ENCODE assay signal across 22 cellular contexts in genomic region chr22:45210174-45210573, GRCh38. TPM values are rescaled to one million over a fixed set of nuclear protein-coding genes. Genes with fewer than 3 reads are reported as not detected.
DNase-seq lines count a peak whose midpoint lies in the region; ATAC-seq and TF ChIP-seq lines count a peak whose summit lies in the region.
"Had no signal": no experiment of that assay in that cellular context is flagged by ENCODE, and none has a peak within 500 bp of the region (broad histone marks: within the 10 kb centered on the region; RNA-seq: fewer than 3 reads in every experiment).

No MANE protein-coding gene starts in this region.

- peaks cover 11% of the 10 kb centered on the region for H4K20me1 ChIP-seq in osteoblast (ENCODE audit: insufficient read depth, low read length)

- peaks cover 30% of the 10 kb centered on the region for H3K4me1 ChIP-seq in osteoblast (ENCODE audit: insufficient read depth, low read length)

- H3K9me3 Mint-ChIP-seq in natural killer cell treated with Interleukin-12 subunit alpha and Interleukin-12 subunit beta and Interleukin-15 and Interleukin-18, amount 100 ng/mL, for 72 hours = no peaks in the 10 kb centered on the region
- H3K9me3 Mint-ChIP-seq in natural killer cell = no peaks in the 10 kb centered on the region
- H3K9me3 Mint-ChIP-seq: activated naive CD8-positive, alpha-beta T cell treated with anti-CD3 and anti-CD28 coated beads for 36 hours; activated T-helper 2 cell treated with anti-CD3 and anti-CD28 coated beads, Interferon-gamma antibody, Interleukin-2, Interleukin-4, amounts not matched to agents 10 μg/mL and 5 μg/mL and 100 μg/mL, durations not matched to agents 14 hours and 24 hours and 36 hours; stimulated activated naive CD8-positive, alpha-beta T cell treated with anti-CD3 and anti-CD28 coated beads, Interleukin-15, Interleukin-2, amounts not matched to agents 100 ng/mL and 50 ng/mL, for 24 hours had no signal

- no peak overlapping the region for H3K4me2 ChIP-seq in osteoblast (ENCODE audit: insufficient read depth, low read length)

- peaks cover 0 to 11% of the 10 kb centered on the region in 2 donors for H3K4me1 Mint-ChIP-seq in natural killer cell treated with Interleukin-12 subunit alpha and Interleukin-12 subunit beta and Interleukin-15 and Interleukin-18, amount 100 ng/mL, for 72 hours (ENCODE audit: low read depth in 2 of 2)
- peaks cover 6 to 7% of the 10 kb centered on the region in 2 donors for H3K4me1 Mint-ChIP-seq in natural killer cell

- peak overlapping the region in 1 of 2 donors; percentile 48 for H3K27ac Mint-ChIP-seq in natural killer cell treated with Interleukin-12 subunit alpha and Interleukin-12 subunit beta and Interleukin-15 and Interleukin-18, amount 100 ng/mL, for 72 hours
- H3K27ac Mint-ChIP-seq in natural killer cell = no peak overlapping the region
- H3K27ac Mint-ChIP-seq: activated naive CD8-positive, alpha-beta T cell treated with anti-CD3 and anti-CD28 coated beads for 36 hours; activated T-helper 2 cell treated with anti-CD3 and anti-CD28 coated beads, Interferon-gamma antibody, Interleukin-2, Interleukin-4, amounts not matched to agents 10 μg/mL and 5 μg/mL and 100 μg/mL, durations not matched to agents 14 hours and 24 hours and 36 hours; stimulated activated naive CD8-positive, alpha-beta T cell treated with anti-CD3 and anti-CD28 coated beads, Interleukin-15, Interleukin-2, amounts not matched to agents 100 ng/mL and 50 ng/mL, for 24 hours had no signal

- H3K9me3 ChIP-seq in osteoblast (ENCODE audit: low read depth, low read length) = no peaks in the 10 kb centered on the region
- H3K9me3 ChIP-seq: mucosa of descending colon, neutrophil had no signal

- H3K36me3 ChIP-seq in osteoblast (ENCODE audit: insufficient read depth, low read length) = no peaks in the 10 kb centered on the region

- no peaks in the 10 kb centered on the region for H3K27me3 ChIP-seq in dorsolateral prefrontal cortex
- no peaks in the 10 kb centered on the region for H3K27me3 ChIP-seq in osteoblast (ENCODE audit: insufficient read depth, low read length)
- H3K27me3 ChIP-seq: neutrophil had no signal

- no peak overlapping the region for H2AFZ ChIP-seq in osteoblast (ENCODE audit: low read length)

- H3K4me3 ChIP-seq in dorsolateral prefrontal cortex = peak overlapping the region in 57 of 59 donors; percentile 46 to 82 (median 69)
- no peak overlapping the region for H3K4me3 ChIP-seq in osteoblast (ENCODE audit: insufficient read depth, low read length)
- H3K4me3 ChIP-seq: K562, mucosa of descending colon had no signal

- peak overlapping the region; percentile 60 to 100 (median 96) for H3K27ac ChIP-seq in dorsolateral prefrontal cortex
- H3K27ac ChIP-seq in osteoblast (ENCODE audit: low read depth, low read length) = no peak overlapping the region
- H3K27ac ChIP-seq: neutrophil had no signal

- TF ChIP-seq CTCF in natural killer cell (IDR thresholded peaks at IDR 0.05) (no peak), dorsolateral prefrontal cortex (IDR thresholded peaks at IDR 0.05 in 54 of 56, conservative IDR thresholded peaks at IDR 0.05 in 2 of 56; ENCODE audit: low read depth in 1 of 56, partially characterized antibody in 56 of 56) (no peak), osteoblast (IDR thresholded peaks at IDR 0.05; ENCODE audit: extremely low read depth, low read depth, low read length) (no peak)

- no peaks in the 10 kb centered on the region for H3K27me3 Mint-ChIP-seq in natural killer cell treated with Interleukin-12 subunit alpha and Interleukin-12 subunit beta and Interleukin-15 and Interleukin-18, amount 100 ng/mL, for 72 hours
- H3K27me3 Mint-ChIP-seq in natural killer cell (ENCODE audit: low read depth in 2 of 2) = no peaks in the 10 kb centered on the region
- H3K27me3 Mint-ChIP-seq: activated naive CD8-positive, alpha-beta T cell treated with anti-CD3 and anti-CD28 coated beads for 36 hours; stimulated activated naive CD8-positive, alpha-beta T cell treated with anti-CD3 and anti-CD28 coated beads, Interleukin-15, Interleukin-2, amounts not matched to agents 100 ng/mL and 50 ng/mL, for 24 hours had no signal

- ATAC-seq in natural killer cell treated with Interleukin-12 subunit alpha and Interleukin-12 subunit beta and Interleukin-15 and Interleukin-18, amount 100 ng/mL, for 72 hours = no peak
- ATAC-seq in natural killer cell (no peak), GM21717 (IDR thresholded peaks at IDR 0.05; ENCODE audit: unreplicated experiment) (no peak)
- ATAC-seq: left ventricle myocardium superior had no signal

- no peaks in the 10 kb centered on the region for H3K36me3 Mint-ChIP-seq in natural killer cell treated with Interleukin-12 subunit alpha and Interleukin-12 subunit beta and Interleukin-15 and Interleukin-18, amount 100 ng/mL, for 72 hours
- H3K36me3 Mint-ChIP-seq in natural killer cell = no peaks in the 10 kb centered on the region

- H3K4me3 Mint-ChIP-seq in natural killer cell treated with Interleukin-12 subunit alpha and Interleukin-12 subunit beta and Interleukin-15 and Interleukin-18, amount 100 ng/mL, for 72 hours = no peak overlapping the region
- no peak overlapping the region for H3K4me3 Mint-ChIP-seq in natural killer cell
- H3K4me3 Mint-ChIP-seq: activated naive CD8-positive, alpha-beta T cell treated with anti-CD3 and anti-CD28 coated beads for 36 hours; stimulated activated naive CD8-positive, alpha-beta T cell treated with anti-CD3 and anti-CD28 coated beads, Interleukin-15, Interleukin-2, amounts not matched to agents 100 ng/mL and 50 ng/mL, for 24 hours had no signal

- peak; percentile 16 for DNase-seq in natural killer cell treated with Interleukin-12 subunit alpha and Interleukin-12 subunit beta and Interleukin-15 and Interleukin-18, amount 100 ng/mL, for 72 hours (ENCODE audit: low spot score)
- DNase-seq in natural killer cell (no peak), dorsolateral prefrontal cortex (peak in 2 of 10 donors; percentile 18 to 40), osteoblast (ENCODE audit: insufficient read length, low spot score, missing footprints) (peak; percentile 62), T-helper 9 cell (no peak), NOMO-1 treated with DMSO at 0.1 percent for 48 hours (lab: John Stamatoyannopoulos, UW; ENCODE audit: unreplicated experiment) (no peak), HuH-7.5 (ENCODE audit: low spot score) (no peak)
- DNase-seq: activated CD8-positive, alpha-beta memory T cell treated with anti-CD3 and anti-CD28 coated beads, Interleukin-2, amount 50 U/mL, for 4 hours; activated naive CD8-positive, alpha-beta T cell treated with anti-CD3 and anti-CD28 coated beads for 36 hours; left ventricle myocardium superior; MM.1S; NCI-H1436 treated with DMSO at 0.1 percent for 48 hours; NCI-H2171 treated with DMSO at 0.1 percent for 48 hours; NCI-H526; stimulated activated CD4-positive, alpha-beta T cell treated with anti-CD3 and anti-CD28 coated beads, Interleukin-4, amount 100 ng/mL, for 24 hours; trophoblast cell had no signal

- intact Hi-C loops in natural killer cell (cut with micrococcal nuclease) = no loop called here
- intact Hi-C loops in dorsolateral prefrontal cortex (cut with DNase I) = loop anchor here in 1 of 2 donors (2.0 kb wide), 1 partner anchor 31 kb away; the partner anchor contains the start of gene KIAA0930

- H3K79me2 ChIP-seq in osteoblast (ENCODE audit: insufficient read depth, low read length) = peaks cover 30% of the 10 kb centered on the region

RNA-seq across cellular contexts. Expression of gene KIAA0930, which starts 30.5 kb away (rescaled TPM):
- total RNA-seq in natural killer cell treated with Interleukin-12 subunit alpha and Interleukin-12 subunit beta and Interleukin-15 and Interleukin-18, amount 100 ng/mL, for 72 hours = 10 to 100 TPM; 54.1 to 55.2 TPM
- total RNA-seq in natural killer cell = 10 to 100 TPM; 32.6 to 39.1 (median 38.4) TPM
- total RNA-seq in dorsolateral prefrontal cortex = 100 to 1,000 TPM; 174 to 603 (median 325) TPM
- total RNA-seq in osteoblast = 31.8 and 43.4 TPM in 2 replicates

RNA-seq across cellular contexts. Expression of gene NUP50, which starts 46.4 kb away (rescaled TPM):
- total RNA-seq in natural killer cell treated with Interleukin-12 subunit alpha and Interleukin-12 subunit beta and Interleukin-15 and Interleukin-18, amount 100 ng/mL, for 72 hours = 100 to 1,000 TPM; 124 to 185 TPM
- total RNA-seq in natural killer cell (10 to 100 TPM; 63.9 to 99.4 (median 98.6) TPM), dorsolateral prefrontal cortex (10 to 100 TPM; 27.1 to 82.5 (median 51.9) TPM), osteoblast (34.8 and 54.3 TPM in 2 replicates)

Comparison
In these comparisons a context has a peak if more than half of its experiments do, and no peak if none do; other contexts are left out.
1. DNase-seq: peak in natural killer cell treated with Interleukin-12 subunit alpha and Interleukin-12 subunit beta and Interleukin-15 and Interleukin-18, amount 100 ng/mL, for 72 hours (single experiment) and osteoblast (single experiment); none in natural killer cell (single experiment), T-helper 9 cell (single experiment), NOMO-1 treated with DMSO at 0.1 percent for 48 hours (single experiment) and HuH-7.5 (single experiment).